28 cellular contexts compared by ENCODE assay signal in the genomic region with DNA sequence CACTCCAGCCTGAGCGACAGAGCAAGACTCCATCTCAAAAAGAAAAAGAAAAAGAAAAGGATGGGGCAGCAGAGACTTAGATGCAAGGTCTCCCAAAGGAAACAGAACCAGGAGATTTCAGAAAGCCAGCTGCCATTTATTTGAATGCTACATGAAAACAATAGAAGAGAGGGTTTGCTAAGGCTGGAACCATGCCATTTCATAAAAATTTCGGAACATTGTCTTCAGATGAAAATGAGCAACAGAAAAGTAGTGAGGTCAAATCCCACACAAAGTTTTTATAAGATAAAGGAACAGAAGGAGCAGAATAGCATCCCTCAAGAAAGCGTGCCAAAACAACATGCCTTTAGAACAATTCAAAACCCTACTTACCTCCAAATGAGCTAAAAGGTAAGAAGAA.
DNase-seq lines count a peak whose midpoint lies in the region; ATAC-seq and TF ChIP-seq lines count a peak whose summit lies in the region.
"Had no signal": no experiment of that assay in that cellular context is flagged by ENCODE, and none has a peak within 500 bp of the region (broad histone marks: within the 10 kb centered on the region; RNA-seq: fewer than 3 reads in every experiment).

No MANE protein-coding gene starts in this region.

- DNase-seq in activated T-cell treated with anti-CD3 and anti-CD28 coated beads, Interleukin-2, amount 50 U/mL, for 72 hours: no peak
- DNase-seq in activated T-cell treated with anti-CD3 and anti-CD28 coated beads, Interleukin-2, amount 50 U/mL, for 4 hours: no peak
- DNase-seq in chondrocyte (ENCODE audit: low spot score): no peak
- DNase-seq in stimulated activated naive B cell treated with anti-CD40 and anti-IgM and Interleukin-4, amounts not matched to agents 10 μg/mL and 1 μg/mL and 100 μg/mL, for 72 hours: no peak
- DNase-seq: activated CD4-positive, alpha-beta T cell treated with anti-CD3 and anti-CD28 coated beads, Interleukin-2, amount 50 U/mL, for 1 hour; activated CD8-positive, alpha-beta memory T cell treated with anti-CD3 and anti-CD28 coated beads, Interleukin-2, amount 10 ng/mL, durations not matched to agents 7 days and 5 days; AML-193; anterior cingulate cortex; colonic mucosa; DMS153; effector CD8-positive, alpha-beta T cell; left colon; NCI-H1417 treated with DMSO at 0.1 percent for 48 hours; NCI-H748 treated with DMSO at 0.1 percent for 48 hours; nephron progenitor cell; ovary; SIG-M5; stimulated activated naive CD4-positive, alpha-beta T cell treated with Interleukin-2 at 50 U/mL for 16 hours had no signal

- peaks cover 10 to 12% of the 10 kb centered on the region in 2 donors for H3K36me3 Mint-ChIP-seq in activated T-cell treated with anti-CD3 and anti-CD28 coated beads, Interleukin-2, amount 50 U/mL, for 72 hours (ENCODE audit: insufficient read depth in 2 of 2)
- peaks cover 27% of the 10 kb centered on the region for H3K36me3 Mint-ChIP-seq in activated T-cell treated with anti-CD3 and anti-CD28 coated beads, Interleukin-2, amount 50 U/mL, for 4 hours (ENCODE audit: insufficient read depth)
- peaks cover 6% of the 10 kb centered on the region for H3K36me3 Mint-ChIP-seq in chondrocyte (ENCODE audit: low read depth)
- peaks cover 29 to 33% of the 10 kb centered on the region in 2 donors for H3K36me3 Mint-ChIP-seq in stimulated activated naive B cell treated with anti-CD40 and anti-IgM and Interleukin-4, amounts not matched to agents 10 μg/mL and 1 μg/mL and 100 μg/mL, for 72 hours

- H3K4me3 Mint-ChIP-seq in activated T-cell treated with anti-CD3 and anti-CD28 coated beads, Interleukin-2, amount 50 U/mL, for 72 hours: peak overlapping the region; percentile 19 to 59
- H3K4me3 Mint-ChIP-seq in activated T-cell treated with anti-CD3 and anti-CD28 coated beads, Interleukin-2, amount 50 U/mL, for 4 hours: no peak overlapping the region
- no peak overlapping the region for H3K4me3 Mint-ChIP-seq in chondrocyte (ENCODE audit: unreplicated experiment)
- no peak overlapping the region for H3K4me3 Mint-ChIP-seq in stimulated activated naive B cell treated with anti-CD40 and anti-IgM and Interleukin-4, amounts not matched to agents 10 μg/mL and 1 μg/mL and 100 μg/mL, for 72 hours
- H3K4me3 Mint-ChIP-seq: activated CD8-positive, alpha-beta memory T cell treated with anti-CD3 and anti-CD28 coated beads, Interleukin-2, amount 10 ng/mL, durations not matched to agents 7 days and 5 days; activated naive CD4-positive, alpha-beta T cell treated with anti-CD3 and anti-CD28 coated beads, Interleukin-2, amount 50 U/mL, for 24 hours; memory B cell; nephron progenitor cell had no signal

- no peaks in the 10 kb centered on the region for H4K20me1 ChIP-seq in OCI-LY1 (ENCODE audit: insufficient read depth, low read length)

- no peaks in the 10 kb centered on the region for H3K27me3 ChIP-seq in OCI-LY1 (ENCODE audit: insufficient read depth, low read length)
- H3K27me3 ChIP-seq: cardiac muscle cell, colonic mucosa, ovary, testis had no signal

- H3K9me3 Mint-ChIP-seq in activated T-cell treated with anti-CD3 and anti-CD28 coated beads, Interleukin-2, amount 50 U/mL, for 72 hours: no peaks in the 10 kb centered on the region
- peaks cover 4% of the 10 kb centered on the region for H3K9me3 Mint-ChIP-seq in activated T-cell treated with anti-CD3 and anti-CD28 coated beads, Interleukin-2, amount 50 U/mL, for 4 hours
- no peaks in the 10 kb centered on the region for H3K9me3 Mint-ChIP-seq in chondrocyte (ENCODE audit: low read depth)
- peaks cover 3 to 4% of the 10 kb centered on the region in 2 donors for H3K9me3 Mint-ChIP-seq in stimulated activated naive B cell treated with anti-CD40 and anti-IgM and Interleukin-4, amounts not matched to agents 10 μg/mL and 1 μg/mL and 100 μg/mL, for 72 hours
- H3K9me3 Mint-ChIP-seq: activated naive CD4-positive, alpha-beta T cell treated with anti-CD3 and anti-CD28 coated beads, Interleukin-2, amount 50 U/mL, for 24 hours; memory B cell; nephron progenitor cell had no signal

- H3K9me3 ChIP-seq in OCI-LY1 (ENCODE audit: low read length): no peaks in the 10 kb centered on the region
- H3K9me3 ChIP-seq: colonic mucosa, ovary, testis had no signal

- no peaks in the 10 kb centered on the region for H3K79me2 ChIP-seq in OCI-LY1 (ENCODE audit: insufficient read depth, low read length)

- peak overlapping the region; percentile 80 for H3K27ac Mint-ChIP-seq in activated T-cell treated with anti-CD3 and anti-CD28 coated beads, Interleukin-2, amount 50 U/mL, for 72 hours
- H3K27ac Mint-ChIP-seq in chondrocyte (ENCODE audit: unreplicated experiment): peak overlapping the region; percentile 38
- peak overlapping the region; percentile 52 for H3K27ac Mint-ChIP-seq in stimulated activated naive B cell treated with anti-CD40 and anti-IgM and Interleukin-4, amounts not matched to agents 10 μg/mL and 1 μg/mL and 100 μg/mL, for 72 hours
- H3K27ac Mint-ChIP-seq: activated CD8-positive, alpha-beta memory T cell treated with anti-CD3 and anti-CD28 coated beads, Interleukin-2, amount 10 ng/mL, durations not matched to agents 7 days and 5 days; memory B cell had no signal

- H3K4me1 ChIP-seq in OCI-LY1 (ENCODE audit: insufficient read depth, low read length, severe bottlenecking): peaks cover 99% of the 10 kb centered on the region

- H3K4me1 Mint-ChIP-seq in activated T-cell treated with anti-CD3 and anti-CD28 coated beads, Interleukin-2, amount 50 U/mL, for 72 hours (ENCODE audit: low read depth): peaks cover 60% of the 10 kb centered on the region
- peaks cover 47% of the 10 kb centered on the region for H3K4me1 Mint-ChIP-seq in activated T-cell treated with anti-CD3 and anti-CD28 coated beads, Interleukin-2, amount 50 U/mL, for 4 hours (ENCODE audit: low read depth)
- peaks cover 44% of the 10 kb centered on the region for H3K4me1 Mint-ChIP-seq in chondrocyte (ENCODE audit: low read depth)
- H3K4me1 Mint-ChIP-seq in stimulated activated naive B cell treated with anti-CD40 and anti-IgM and Interleukin-4, amounts not matched to agents 10 μg/mL and 1 μg/mL and 100 μg/mL, for 72 hours: peaks cover 37 to 56% of the 10 kb centered on the region in 2 donors

- peak overlapping the region; percentile 47 for H3K4me3 ChIP-seq in OCI-LY1 (ENCODE audit: low read depth, low read length, poor library complexity, severe bottlenecking)
- H3K4me3 ChIP-seq: cardiac muscle cell, colonic mucosa, ovary, skin epidermis, testis had no signal

- H3K27me3 Mint-ChIP-seq in activated T-cell treated with anti-CD3 and anti-CD28 coated beads, Interleukin-2, amount 50 U/mL, for 72 hours (ENCODE audit: low read depth): no peaks in the 10 kb centered on the region
- no peaks in the 10 kb centered on the region for H3K27me3 Mint-ChIP-seq in activated T-cell treated with anti-CD3 and anti-CD28 coated beads, Interleukin-2, amount 50 U/mL, for 4 hours (ENCODE audit: low read depth)
- no peaks in the 10 kb centered on the region for H3K27me3 Mint-ChIP-seq in chondrocyte (ENCODE audit: low read depth)
- no peaks in the 10 kb centered on the region for H3K27me3 Mint-ChIP-seq in stimulated activated naive B cell treated with anti-CD40 and anti-IgM and Interleukin-4, amounts not matched to agents 10 μg/mL and 1 μg/mL and 100 μg/mL, for 72 hours
- H3K27me3 Mint-ChIP-seq: activated CD8-positive, alpha-beta memory T cell treated with anti-CD3 and anti-CD28 coated beads, Interleukin-2, amount 10 ng/mL, durations not matched to agents 7 days and 5 days; activated naive CD4-positive, alpha-beta T cell treated with anti-CD3 and anti-CD28 coated beads, Interleukin-2, amount 50 U/mL, for 24 hours; memory B cell had no signal

- no peak for ATAC-seq in activated T-cell treated with anti-CD3 and anti-CD28 coated beads, Interleukin-2, amount 50 U/mL, for 72 hours (replicated peaks in 1 of 2)
- no peak for ATAC-seq in activated T-cell treated with anti-CD3 and anti-CD28 coated beads, Interleukin-2, amount 50 U/mL, for 4 hours
- no peak for ATAC-seq in stimulated activated naive B cell treated with anti-CD40 and anti-IgM and Interleukin-4, amounts not matched to agents 10 μg/mL and 1 μg/mL and 100 μg/mL, for 72 hours (replicated peaks)
- no peak for ATAC-seq in GM19035 (IDR thresholded peaks at IDR 0.05; ENCODE audit: unreplicated experiment)
- no peak for ATAC-seq in HG03280 (IDR thresholded peaks at IDR 0.05; ENCODE audit: unreplicated experiment)
- ATAC-seq: activated CD8-positive, alpha-beta memory T cell treated with anti-CD3 and anti-CD28 coated beads, Interleukin-2, amount 10 ng/mL, durations not matched to agents 7 days and 5 days; HCT116; left colon had no signal

- no peaks in the 10 kb centered on the region for H3K9me2 ChIP-seq in OCI-LY1 (ENCODE audit: low read depth, low read length)

- no peaks in the 10 kb centered on the region for H3K36me3 ChIP-seq in OCI-LY1 (ENCODE audit: insufficient read depth, low read length)
- H3K36me3 ChIP-seq: cardiac muscle cell, colonic mucosa, ovary had no signal

- H3K4me2 ChIP-seq in OCI-LY1 (ENCODE audit: low read length): peak overlapping the region; percentile 58

- TF ChIP-seq CTCF in OCI-LY1 (IDR thresholded peaks at IDR 0.05; ENCODE audit: low read length): no peak
- no peak for TF ChIP-seq CTCF in chondrocyte (IDR thresholded peaks at IDR 0.05)

- H3K27ac ChIP-seq in OCI-LY1 (ENCODE audit: low read depth, low read length, poor library complexity, severe bottlenecking): peak overlapping the region; percentile 94
- H3K27ac ChIP-seq: colonic mucosa, epithelial cell of prostate, ovary had no signal

- H2AFZ ChIP-seq in OCI-LY1 (ENCODE audit: low read length): no peak overlapping the region

- H3K9ac ChIP-seq in OCI-LY1 (ENCODE audit: low read length): peak overlapping the region; percentile 59

- no peaks in the 10 kb centered on the region for H3F3A ChIP-seq in OCI-LY1 (ENCODE audit: insufficient read depth, low read length)

Comparison
In these comparisons a context has a peak if more than half of its experiments do, and no peak if none do; other contexts are left out.
1. H3K4me3 Mint-ChIP-seq: peak in activated T-cell treated with anti-CD3 and anti-CD28 coated beads, Interleukin-2, amount 50 U/mL, for 72 hours (2 of 2); none in activated T-cell treated with anti-CD3 and anti-CD28 coated beads, Interleukin-2, amount 50 U/mL, for 4 hours (single experiment), chondrocyte (single experiment) and stimulated activated naive B cell treated with anti-CD40 and anti-IgM and Interleukin-4, amounts not matched to agents 10 μg/mL and 1 μg/mL and 100 μg/mL, for 72 hours (0 of 2).
2. Peak in every context shown above with its lines, with median percentiles within 50 percentile points of each other: H3K27ac Mint-ChIP-seq.